13 cellular contexts compared by ENCODE assay signal in genomic region chr2:136114392-136114791, GRCh38. TPM values are rescaled to one million over a fixed set of nuclear protein-coding genes. Genes with fewer than 3 reads are reported as not detected.
A peak's percentile ranks its signal among the peaks of the same experiment; 100 is the strongest.
DNase-seq lines count a peak whose midpoint lies in the region; ATAC-seq, FAIRE-seq and TF ChIP-seq lines count a peak whose summit lies in the region.
"Had no signal": no experiment of that assay in that cellular context is flagged by ENCODE, and none has a peak within 500 bp of the region (broad histone marks: within the 10 kb centered on the region; RNA-seq: fewer than 3 reads in every experiment).

No MANE protein-coding gene starts in this region.

- FAIRE-seq in GM12891 (lab: Jason Lieb, UNC): no peak
- FAIRE-seq: small intestine had no signal

- H3K4me1 ChIP-seq in BLaER1 (peaks cover 45% of the 10 kb centered on the region), lower lobe of right lung (peaks cover 59% of the 10 kb centered on the region)

- DNase-seq in GM12891 (ENCODE audit: insufficient read length, low spot score) (no peak), T-helper 17 cell (no peak), lower lobe of right lung (no peak), NCI-H510A (lab: John Stamatoyannopoulos, UW) (no peak), DMS79 (lab: John Stamatoyannopoulos, UW) (no peak), activated gamma-delta T cell treated with Interleukin-2 at 50 U/mL for 16 hours (no peak)
- no peak for DNase-seq in activated CD4-positive, CD25-positive, alpha-beta regulatory T cell treated with anti-CD3 and anti-CD28 coated beads, Interleukin-2, amount 50 U/mL, for 72 hours
- DNase-seq: BE2C, NCI-H1694, small intestine, T-helper 9 cell had no signal

- peaks cover 34% of the 10 kb centered on the region for H3K36me3 ChIP-seq in BLaER1
- H3K36me3 ChIP-seq in lower lobe of right lung: peaks cover 16% of the 10 kb centered on the region
- H3K36me3 ChIP-seq: BE2C, esophagus muscularis mucosa had no signal

- H3K27ac Mint-ChIP-seq in T-helper 17 cell: peak overlapping the region; percentile 99

- H3K4me3 Mint-ChIP-seq in T-helper 17 cell: peak overlapping the region; percentile 84

- H3K4me1 Mint-ChIP-seq in T-helper 17 cell: peaks cover 44% of the 10 kb centered on the region

- H3K27me3 ChIP-seq in BLaER1 (no peaks in the 10 kb centered on the region), lower lobe of right lung (ENCODE audit: low read depth) (peaks cover 24% of the 10 kb centered on the region)

- intact Hi-C loops in lower lobe of right lung (cut with DNase I): no loop called here

- H3K9me3 ChIP-seq in BLaER1 (no peaks in the 10 kb centered on the region), T-helper 17 cell (ENCODE audit: control insufficient read depth, low read length, poor library complexity, severe bottlenecking) (no peaks in the 10 kb centered on the region), lower lobe of right lung (no peaks in the 10 kb centered on the region)
- H3K9me3 ChIP-seq: BE2C, esophagus muscularis mucosa had no signal

- peak overlapping the region; percentile 99 for H3K4me2 ChIP-seq in BLaER1

- peaks cover 19% of the 10 kb centered on the region for H3K36me3 Mint-ChIP-seq in T-helper 17 cell (ENCODE audit: low read depth)

- no peaks in the 10 kb centered on the region for H3K27me3 Mint-ChIP-seq in T-helper 17 cell

- peak overlapping the region; percentile 88; the same call in 1 of the 2 replicates for H3K9ac ChIP-seq in BLaER1

- ATAC-seq in T-helper 17 cell (no peak), lower lobe of right lung (no peak)

- H4K20me1 ChIP-seq in BLaER1: peaks cover 61% of the 10 kb centered on the region

- TF ChIP-seq CTCF in lower lobe of right lung (IDR thresholded peaks at IDR 0.05): no peak

- no peak for TF ChIP-seq POLR2A in GM12891 (IDR thresholded peaks at IDR 0.05; ENCODE audit: low read depth, low read length)

- peak overlapping the region; percentile 96 for H3K4me3 ChIP-seq in BLaER1
- H3K4me3 ChIP-seq in lower lobe of right lung: peak overlapping the region; percentile 61
- H3K4me3 ChIP-seq: esophagus muscularis mucosa had no signal

- H3K27ac ChIP-seq in BLaER1 (no peak overlapping the region), lower lobe of right lung (no peak overlapping the region)
- H3K27ac ChIP-seq: esophagus muscularis mucosa had no signal

TF ChIP-seq in GM12891, 5 proteins besides CTCF, POLR2A, EP300 and RAD21:
- TF ChIP-seq POLR2AphosphoS5 (IDR thresholded peaks at IDR 0.05; ENCODE audit: low read depth, low read length) (no peak), SPI1 (IDR thresholded peaks at IDR 0.05; ENCODE audit: low read depth, low read length) (peak; percentile 41; the same call in 1 of the 2 replicates), POU2F2 (IDR thresholded peaks at IDR 0.05; ENCODE audit: low read depth, low read length) (no peak), TAF1 (IDR thresholded peaks at IDR 0.05; ENCODE audit: low read depth, low read length) (no peak), PAX5 (IDR thresholded peaks at IDR 0.05; ENCODE audit: insufficient read depth, low read length, severe bottlenecking) (no peak)
TF ChIP-seq in GM12891: peak in this region for 1.

RNA-seq across cellular contexts. Expression of gene CXCR4, which starts 3.6 kb away (rescaled TPM):
- polyA plus RNA-seq in GM12891 (2012; ENCODE audit: low read depth, missing spikeins): 20.2 TPM
- total RNA-seq in T-helper 17 cell (1,000 to 10,000 TPM; 1,189 to 1,429 TPM), lower lobe of right lung (55.1 TPM)

Comparison
In these comparisons a context has a peak if more than half of its experiments do, and no peak if none do; other contexts are left out.
1. RNA of gene CXCR4, which starts 3.6 kb away (total RNA-seq): 1,189 to 1,429 TPM in T-helper 17 cell; 55.1 TPM in lower lobe of right lung (single experiment); every median in the first group is over 10 times any median in the second.